Comparison of ENCODE assay signal across 23 cellular contexts in the genomic region with DNA sequence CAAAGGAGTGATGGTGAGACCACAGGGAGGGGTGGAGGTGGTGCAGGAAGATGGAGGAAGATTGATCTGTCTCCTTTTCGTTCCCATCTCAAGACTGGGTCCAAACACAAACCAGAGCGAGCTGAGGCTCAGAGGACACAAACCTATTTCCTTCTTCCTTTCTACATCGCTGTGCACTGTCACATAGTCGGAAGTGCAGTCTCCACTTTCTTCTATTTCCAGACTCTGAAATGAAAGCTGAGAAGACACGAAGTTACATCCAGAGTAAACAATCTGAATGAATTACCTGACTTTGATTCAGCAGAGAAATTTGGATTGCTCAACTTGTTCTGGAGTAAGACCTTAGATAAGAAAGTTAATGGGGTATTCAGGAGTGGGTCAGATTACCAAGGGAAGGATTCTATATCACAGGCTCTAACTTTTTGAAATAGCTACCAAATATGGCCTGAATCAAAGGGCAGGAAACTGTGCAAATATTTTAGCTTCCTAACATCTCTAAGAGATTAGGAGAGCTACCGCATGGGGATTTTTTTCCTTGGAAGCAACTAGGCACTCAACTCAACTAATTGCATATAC. TPM values are rescaled to one million over a fixed set of nuclear protein-coding genes. Genes with fewer than 3 reads are reported as not detected.
"Had no signal": no experiment of that assay in that cellular context is flagged by ENCODE, and none has a peak within 500 bp of the region (broad histone marks: within the 10 kb centered on the region; RNA-seq: fewer than 3 reads in every experiment).

No MANE protein-coding gene starts in this region.

- H3K36me3 Mint-ChIP-seq: activated CD8-positive, alpha-beta memory T cell treated with anti-CD3 and anti-CD28 coated beads, Interleukin-2, amount 10 ng/mL, durations not matched to agents 7 days and 5 days; activated naive CD4-positive, alpha-beta T cell treated with anti-CD3 and anti-CD28 coated beads, Interleukin-2, amount 10 ng/mL, durations not matched to agents 7 days and 5 days; brain; naive B cell; stimulated activated memory B cell treated with anti-CD40 and anti-IgM and Interleukin-4, amounts not matched to agents 10 μg/mL and 1 μg/mL and 100 μg/mL, for 72 hours; T-cell had no signal

- H3K4me3 Mint-ChIP-seq: activated CD8-positive, alpha-beta memory T cell treated with anti-CD3 and anti-CD28 coated beads, Interleukin-2, amount 10 ng/mL, durations not matched to agents 7 days and 5 days; activated naive CD4-positive, alpha-beta T cell treated with anti-CD3 and anti-CD28 coated beads, Interleukin-2, amount 10 ng/mL, durations not matched to agents 7 days and 5 days; brain; central memory CD8-positive, alpha-beta T cell; naive B cell; stimulated activated memory B cell treated with anti-CD40 and anti-IgM and Interleukin-4, amounts not matched to agents 10 μg/mL and 1 μg/mL and 100 μg/mL, for 72 hours; T-cell had no signal

- H3K36me3 ChIP-seq: left lung, tibial artery had no signal

- H3K9me3 ChIP-seq: left lung, tibial artery had no signal

- H3K27me3 ChIP-seq: tibial artery had no signal

- H3K4me1 ChIP-seq: left lung, tibial artery had no signal

- ATAC-seq: activated CD4-positive, CD25-positive, alpha-beta regulatory T cell treated with anti-CD3 and anti-CD28 coated beads, Interleukin-2, amount 50 U/mL, for 24 hours; activated CD8-positive, alpha-beta memory T cell treated with anti-CD3 and anti-CD28 coated beads, Interleukin-2, amount 10 ng/mL, durations not matched to agents 7 days and 5 days; left lung; stimulated activated memory B cell treated with anti-CD40 and anti-IgM and Interleukin-4, amounts not matched to agents 10 μg/mL and 1 μg/mL and 100 μg/mL, for 72 hours; T-cell had no signal

- H3K27ac ChIP-seq: left lung, SK-N-MC, tibial artery had no signal

- H3K9me3 Mint-ChIP-seq: activated naive CD4-positive, alpha-beta T cell treated with anti-CD3 and anti-CD28 coated beads, Interleukin-2, amount 10 ng/mL, durations not matched to agents 7 days and 5 days; activated T-helper 2 cell treated with anti-CD3 and anti-CD28 coated beads, Interferon-gamma antibody, Interleukin-2, Interleukin-4, amounts not matched to agents 10 μg/mL and 5 μg/mL and 100 μg/mL, durations not matched to agents 14 hours and 24 hours and 36 hours; brain; central memory CD8-positive, alpha-beta T cell; naive B cell; stimulated activated memory B cell treated with anti-CD40 and anti-IgM and Interleukin-4, amounts not matched to agents 10 μg/mL and 1 μg/mL and 100 μg/mL, for 72 hours; T-cell had no signal

- DNase-seq: activated CD4-positive, alpha-beta T cell treated with anti-CD3 and anti-CD28 coated beads, Interleukin-2, amount 50 U/mL, for 1 hour; activated CD8-positive, alpha-beta memory T cell treated with anti-CD3 and anti-CD28 coated beads, Interleukin-2, amount 10 ng/mL, durations not matched to agents 7 days and 5 days; activated naive CD4-positive, alpha-beta T cell treated with anti-CD3 and anti-CD28 coated beads, Interleukin-2, amount 10 ng/mL, durations not matched to agents 7 days and 5 days; activated T-cell treated with anti-CD3 and anti-CD28 coated beads, Interleukin-2, amount 50 U/mL, for 1 hour; amniotic stem cell; cortex of kidney; effector CD8-positive, alpha-beta T cell; left lung; mammary epithelial cell; naive B cell; posterior cingulate gyrus; stimulated activated CD4-positive, alpha-beta T cell treated with anti-CD3 and anti-CD28 coated beads, Interleukin-2, amount 100 ng/mL, for 48 hours; T-cell; T-helper 9 cell; tibial artery had no signal

- H3K4me3 ChIP-seq: left lung, SK-N-MC, tibial artery had no signal

- H3K27ac Mint-ChIP-seq: activated CD8-positive, alpha-beta memory T cell treated with anti-CD3 and anti-CD28 coated beads, Interleukin-2, amount 10 ng/mL, durations not matched to agents 7 days and 5 days; activated naive CD4-positive, alpha-beta T cell treated with anti-CD3 and anti-CD28 coated beads, Interleukin-2, amount 10 ng/mL, durations not matched to agents 7 days and 5 days; activated T-helper 2 cell treated with anti-CD3 and anti-CD28 coated beads, Interferon-gamma antibody, Interleukin-2, Interleukin-4, amounts not matched to agents 10 μg/mL and 5 μg/mL and 100 μg/mL, durations not matched to agents 14 hours and 24 hours and 36 hours; naive B cell; stimulated activated memory B cell treated with anti-CD40 and anti-IgM and Interleukin-4, amounts not matched to agents 10 μg/mL and 1 μg/mL and 100 μg/mL, for 72 hours; T-cell had no signal

- H3K4me1 Mint-ChIP-seq: activated naive CD4-positive, alpha-beta T cell treated with anti-CD3 and anti-CD28 coated beads, Interleukin-2, amount 10 ng/mL, durations not matched to agents 7 days and 5 days; central memory CD8-positive, alpha-beta T cell; stimulated activated memory B cell treated with anti-CD40 and anti-IgM and Interleukin-4, amounts not matched to agents 10 μg/mL and 1 μg/mL and 100 μg/mL, for 72 hours; T-cell had no signal

RNA-seq across cellular contexts. Expression of a gene that starts 14.4 kb away (rescaled TPM):
- total RNA-seq: activated CD8-positive, alpha-beta memory T cell treated with anti-CD3 and anti-CD28 coated beads, Interleukin-2, amount 10 ng/mL, durations not matched to agents 7 days and 5 days; activated T-helper 2 cell treated with anti-CD3 and anti-CD28 coated beads, Interferon-gamma antibody, Interleukin-2, Interleukin-4, amounts not matched to agents 10 μg/mL and 5 μg/mL and 100 μg/mL, durations not matched to agents 14 hours and 24 hours and 36 hours; mononuclear cell; subcutaneous adipose tissue; T-cell had no signal
